In genomic region chr18:56488739-56489138, GRCh38 we compare ENCODE assay signal across 1 cellular context.
TF ChIP-seq lines count a peak whose summit lies in the region.

No MANE protein-coding gene starts in this region.

TF ChIP-seq in HepG2, 621 proteins besides CTCF, POLR2A, EP300 and RAD21:
- no peak for TF ChIP-seq MXD4 (CRISPR knock-in tag; IDR thresholded peaks at IDR 0.05)
- TF ChIP-seq ZNF549 (CRISPR knock-in tag; IDR thresholded peaks at IDR 0.05) = no peak
- no peak for TF ChIP-seq TOPORS (CRISPR knock-in tag; IDR thresholded peaks at IDR 0.05)
- TF ChIP-seq, protein P1, sequence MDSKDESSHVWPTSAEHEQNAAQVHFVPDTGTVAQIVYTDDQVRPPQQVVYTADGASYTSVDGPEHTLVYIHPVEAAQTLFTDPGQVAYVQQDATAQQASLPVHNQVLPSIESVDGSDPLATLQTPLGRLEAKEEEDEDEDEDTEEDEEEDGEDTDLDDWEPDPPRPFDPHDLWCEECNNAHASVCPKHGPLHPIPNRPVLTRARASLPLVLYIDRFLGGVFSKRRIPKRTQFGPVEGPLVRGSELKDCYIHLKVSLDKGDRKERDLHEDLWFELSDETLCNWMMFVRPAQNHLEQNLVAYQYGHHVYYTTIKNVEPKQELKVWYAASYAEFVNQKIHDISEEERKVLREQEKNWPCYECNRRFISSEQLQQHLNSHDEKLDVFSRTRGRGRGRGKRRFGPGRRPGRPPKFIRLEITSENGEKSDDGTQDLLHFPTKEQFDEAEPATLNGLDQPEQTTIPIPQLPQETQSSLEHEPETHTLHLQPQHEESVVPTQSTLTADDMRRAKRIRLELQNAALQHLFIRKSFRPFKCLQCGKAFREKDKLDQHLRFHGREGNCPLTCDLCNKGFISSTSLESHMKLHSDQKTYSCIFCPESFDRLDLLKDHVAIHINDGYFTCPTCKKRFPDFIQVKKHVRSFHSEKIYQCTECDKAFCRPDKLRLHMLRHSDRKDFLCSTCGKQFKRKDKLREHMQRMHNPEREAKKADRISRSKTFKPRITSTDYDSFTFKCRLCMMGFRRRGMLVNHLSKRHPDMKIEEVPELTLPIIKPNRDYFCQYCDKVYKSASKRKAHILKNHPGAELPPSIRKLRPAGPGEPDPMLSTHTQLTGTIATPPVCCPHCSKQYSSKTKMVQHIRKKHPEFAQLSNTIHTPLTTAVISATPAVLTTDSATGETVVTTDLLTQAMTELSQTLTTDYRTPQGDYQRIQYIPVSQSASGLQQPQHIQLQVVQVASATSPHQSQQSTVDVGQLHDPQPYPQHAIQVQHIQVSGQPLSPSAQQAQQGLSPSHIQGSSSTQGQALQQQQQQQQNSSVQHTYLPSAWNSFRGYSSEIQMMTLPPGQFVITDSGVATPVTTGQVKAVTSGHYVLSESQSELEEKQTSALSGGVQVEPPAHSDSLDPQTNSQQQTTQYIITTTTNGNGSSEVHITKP (CRISPR knock-in tag; IDR thresholded peaks at IDR 0.05; ENCODE audit: low read depth) = no peak
- no peak for TF ChIP-seq ZNF496 (CRISPR knock-in tag; IDR thresholded peaks at IDR 0.05; ENCODE audit: insufficient replicate concordance)
- TF ChIP-seq, protein P2, sequence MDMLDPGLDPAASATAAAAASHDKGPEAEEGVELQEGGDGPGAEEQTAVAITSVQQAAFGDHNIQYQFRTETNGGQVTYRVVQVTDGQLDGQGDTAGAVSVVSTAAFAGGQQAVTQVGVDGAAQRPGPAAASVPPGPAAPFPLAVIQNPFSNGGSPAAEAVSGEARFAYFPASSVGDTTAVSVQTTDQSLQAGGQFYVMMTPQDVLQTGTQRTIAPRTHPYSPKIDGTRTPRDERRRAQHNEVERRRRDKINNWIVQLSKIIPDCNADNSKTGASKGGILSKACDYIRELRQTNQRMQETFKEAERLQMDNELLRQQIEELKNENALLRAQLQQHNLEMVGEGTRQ (IDR thresholded peaks at IDR 0.05; ENCODE audit: low read depth, low read length) = no peak
- TF ChIP-seq, protein P2 (CRISPR knock-in tag; IDR thresholded peaks at IDR 0.05; ENCODE audit: borderline replicate concordance) = no peak
- peak; percentile 29; the same call in 1 of the 2 replicates for TF ChIP-seq CEBPB (IDR thresholded peaks at IDR 0.05; ENCODE audit: borderline replicate concordance, low read depth, low read length)
